In the genomic region with DNA sequence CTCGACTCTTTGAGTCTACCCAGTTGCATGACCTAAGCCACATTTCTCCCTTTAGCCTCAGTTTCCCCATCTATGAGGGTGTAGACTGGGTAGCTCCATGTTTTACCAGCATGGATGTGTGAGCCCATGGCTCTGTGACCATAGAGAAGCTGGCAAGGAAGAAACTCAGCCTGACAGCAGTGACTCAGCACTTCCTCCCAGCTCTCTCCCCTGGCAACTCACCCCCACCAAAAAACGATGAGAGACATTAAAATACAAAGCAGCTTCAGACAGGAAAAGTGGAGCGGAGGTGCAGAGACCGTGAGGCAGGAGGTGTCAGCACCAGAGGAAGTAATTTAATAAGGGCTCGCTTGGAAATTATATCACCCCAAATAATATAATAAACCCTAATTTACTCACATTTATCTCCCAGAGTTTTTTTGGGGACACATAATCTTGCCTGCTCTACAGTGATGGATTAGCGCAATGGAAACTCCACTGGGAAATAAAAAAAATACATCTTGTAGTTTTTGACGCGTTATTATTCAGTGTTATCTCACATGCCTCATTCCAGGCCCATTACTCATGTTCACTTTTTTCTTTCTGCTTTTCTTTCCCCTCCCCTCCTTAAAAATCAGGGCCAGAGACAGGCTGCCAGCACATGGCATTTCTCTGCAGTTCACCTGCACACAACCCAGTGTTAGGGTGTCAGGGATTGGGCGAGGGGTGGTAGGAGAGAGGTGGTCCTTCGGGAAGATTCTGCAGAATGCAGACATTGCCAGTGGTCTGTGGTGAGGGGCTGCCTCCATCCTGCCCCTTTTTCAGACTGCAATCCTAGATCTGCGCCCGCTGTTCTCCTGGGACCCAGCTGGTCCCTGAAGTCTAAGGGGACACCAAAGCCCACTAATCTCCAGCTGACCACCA, we compare ENCODE assay signal across 1 cellular context.
TF ChIP-seq lines count a peak whose summit lies in the region.

No MANE protein-coding gene starts in this region.

TF ChIP-seq in HepG2, 621 proteins besides CTCF, POLR2A, EP300 and RAD21 (continued from another document):
- TF ChIP-seq, protein P1, sequence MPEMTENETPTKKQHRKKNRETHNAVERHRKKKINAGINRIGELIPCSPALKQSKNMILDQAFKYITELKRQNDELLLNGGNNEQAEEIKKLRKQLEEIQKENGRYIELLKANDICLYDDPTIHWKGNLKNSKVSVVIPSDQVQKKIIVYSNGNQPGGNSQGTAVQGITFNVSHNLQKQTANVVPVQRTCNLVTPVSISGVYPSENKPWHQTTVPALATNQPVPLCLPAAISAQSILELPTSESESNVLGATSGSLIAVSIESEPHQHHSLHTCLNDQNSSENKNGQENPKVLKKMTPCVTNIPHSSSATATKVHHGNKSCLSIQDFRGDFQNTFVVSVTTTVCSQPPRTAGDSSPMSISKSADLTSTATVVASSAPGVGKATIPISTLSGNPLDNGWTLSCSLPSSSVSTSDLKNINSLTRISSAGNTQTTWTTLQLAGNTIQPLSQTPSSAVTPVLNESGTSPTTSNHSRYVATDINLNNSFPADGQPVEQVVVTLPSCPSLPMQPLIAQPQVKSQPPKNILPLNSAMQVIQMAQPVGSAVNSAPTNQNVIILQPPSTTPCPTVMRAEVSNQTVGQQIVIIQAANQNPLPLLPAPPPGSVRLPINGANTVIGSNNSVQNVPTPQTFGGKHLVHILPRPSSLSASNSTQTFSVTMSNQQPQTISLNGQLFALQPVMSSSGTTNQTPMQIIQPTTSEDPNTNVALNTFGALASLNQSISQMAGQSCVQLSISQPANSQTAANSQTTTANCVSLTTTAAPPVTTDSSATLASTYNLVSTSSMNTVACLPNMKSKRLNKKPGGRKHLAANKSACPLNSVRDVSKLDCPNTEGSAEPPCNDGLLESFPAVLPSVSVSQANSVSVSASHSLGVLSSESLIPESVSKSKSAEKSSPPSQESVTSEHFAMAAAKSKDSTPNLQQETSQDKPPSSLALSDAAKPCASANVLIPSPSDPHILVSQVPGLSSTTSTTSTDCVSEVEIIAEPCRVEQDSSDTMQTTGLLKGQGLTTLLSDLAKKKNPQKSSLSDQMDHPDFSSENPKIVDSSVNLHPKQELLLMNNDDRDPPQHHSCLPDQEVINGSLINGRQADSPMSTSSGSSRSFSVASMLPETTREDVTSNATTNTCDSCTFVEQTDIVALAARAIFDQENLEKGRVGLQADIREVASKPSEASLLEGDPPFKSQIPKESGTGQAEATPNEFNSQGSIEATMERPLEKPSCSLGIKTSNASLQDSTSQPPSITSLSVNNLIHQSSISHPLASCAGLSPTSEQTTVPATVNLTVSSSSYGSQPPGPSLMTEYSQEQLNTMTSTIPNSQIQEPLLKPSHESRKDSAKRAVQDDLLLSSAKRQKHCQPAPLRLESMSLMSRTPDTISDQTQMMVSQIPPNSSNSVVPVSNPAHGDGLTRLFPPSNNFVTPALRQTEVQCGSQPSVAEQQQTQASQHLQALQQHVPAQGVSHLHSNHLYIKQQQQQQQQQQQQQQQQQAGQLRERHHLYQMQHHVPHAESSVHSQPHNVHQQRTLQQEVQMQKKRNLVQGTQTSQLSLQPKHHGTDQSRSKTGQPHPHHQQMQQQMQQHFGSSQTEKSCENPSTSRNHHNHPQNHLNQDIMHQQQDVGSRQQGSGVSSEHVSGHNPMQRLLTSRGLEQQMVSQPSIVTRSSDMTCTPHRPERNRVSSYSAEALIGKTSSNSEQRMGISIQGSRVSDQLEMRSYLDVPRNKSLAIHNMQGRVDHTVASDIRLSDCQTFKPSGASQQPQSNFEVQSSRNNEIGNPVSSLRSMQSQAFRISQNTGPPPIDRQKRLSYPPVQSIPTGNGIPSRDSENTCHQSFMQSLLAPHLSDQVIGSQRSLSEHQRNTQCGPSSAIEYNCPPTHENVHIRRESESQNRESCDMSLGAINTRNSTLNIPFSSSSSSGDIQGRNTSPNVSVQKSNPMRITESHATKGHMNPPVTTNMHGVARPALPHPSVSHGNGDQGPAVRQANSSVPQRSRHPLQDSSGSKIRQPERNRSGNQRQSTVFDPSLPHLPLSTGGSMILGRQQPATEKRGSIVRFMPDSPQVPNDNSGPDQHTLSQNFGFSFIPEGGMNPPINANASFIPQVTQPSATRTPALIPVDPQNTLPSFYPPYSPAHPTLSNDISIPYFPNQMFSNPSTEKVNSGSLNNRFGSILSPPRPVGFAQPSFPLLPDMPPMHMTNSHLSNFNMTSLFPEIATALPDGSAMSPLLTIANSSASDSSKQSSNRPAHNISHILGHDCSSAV (CRISPR knock-in tag; IDR thresholded peaks at IDR 0.05; ENCODE audit: borderline replicate concordance): no peak
- TF ChIP-seq ZNF577 (CRISPR knock-in tag; IDR thresholded peaks at IDR 0.05; ENCODE audit: borderline replicate concordance, low read depth): no peak
- no peak for TF ChIP-seq ZNF136 (CRISPR knock-in tag; IDR thresholded peaks at IDR 0.05; ENCODE audit: low read depth)
